12 cellular contexts compared by ENCODE assay signal in the genomic region with DNA sequence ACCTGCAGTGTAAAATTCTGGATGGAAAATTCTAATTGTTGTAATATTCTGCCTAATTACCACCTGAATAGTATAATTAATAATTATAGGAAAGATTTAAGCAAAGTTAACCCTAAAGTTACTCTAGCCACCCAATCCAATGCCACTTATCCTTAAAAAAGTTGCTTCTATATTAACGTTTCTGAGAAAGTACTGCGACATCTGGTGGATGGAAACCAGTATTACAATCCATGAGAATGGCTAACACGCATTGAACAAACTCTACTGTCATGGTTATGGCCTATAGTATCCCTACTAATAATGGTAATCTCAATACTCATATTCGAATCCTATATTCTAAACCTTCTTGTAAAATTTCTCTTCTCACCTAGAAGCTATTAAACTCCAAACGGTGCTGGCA.
A peak's percentile ranks its signal among the peaks of the same experiment; 100 is the strongest.
DNase-seq lines count a peak whose midpoint lies in the region; TF ChIP-seq lines count a peak whose summit lies in the region.
"Had no signal": no experiment of that assay in that cellular context is flagged by ENCODE, and none has a peak within 500 bp of the region (broad histone marks: within the 10 kb centered on the region; RNA-seq: fewer than 3 reads in every experiment).

No MANE protein-coding gene starts in this region.

- peak; percentile 57 for TF ChIP-seq CTCF in LNCAP (IDR thresholded peaks at IDR 0.05)
- TF ChIP-seq CTCF in dorsolateral prefrontal cortex (IDR thresholded peaks at IDR 0.05 in 54 of 56, conservative IDR thresholded peaks at IDR 0.05 in 2 of 56; ENCODE audit: low read depth in 1 of 56, partially characterized antibody in 56 of 56) = peak in 34 of 56 donors; percentile 4 to 40 (median 23)
- TF ChIP-seq CTCF in retinal pigment epithelial cell (conservative IDR thresholded peaks at IDR 0.05; ENCODE audit: low read depth, low read length) = peak; percentile 52
- TF ChIP-seq CTCF in tibial nerve (IDR thresholded peaks at IDR 0.05) = no peak

- TF ChIP-seq EP300 in tibial nerve (IDR thresholded peaks at IDR 0.05) = no peak

- no peaks in the 10 kb centered on the region for H3K36me3 ChIP-seq in tibial nerve
- H3K36me3 ChIP-seq: sigmoid colon, thoracic aorta had no signal

- H3K9me3 ChIP-seq in tibial nerve = peaks cover 0 to 4% (median 0%) of the 10 kb centered on the region in 4 donors
- H3K9me3 ChIP-seq: thoracic aorta had no signal

- TF ChIP-seq POLR2A in tibial nerve (IDR thresholded peaks at IDR 0.05) = no peak

- DNase-seq in NCI-H748 (lab: John Stamatoyannopoulos, UW; ENCODE audit: unreplicated experiment) (peak; percentile 7), NCI-H748 treated with DMSO at 0.1 percent for 48 hours (lab: John Stamatoyannopoulos, UW) (no peak), dorsolateral prefrontal cortex (no peak), retinal pigment epithelial cell (ENCODE audit: low read depth) (no peak), NCI-H510A treated with DMSO at 0.1 percent for 48 hours (lab: John Stamatoyannopoulos, UW) (no peak), tibial nerve (ENCODE audit: low spot score in 2 of 2) (no peak), head of caudate nucleus (no peak)
- DNase-seq: NCI-H2227 treated with DMSO at 0.1 percent for 48 hours, sigmoid colon had no signal

- WGBS in tibial nerve, 2 donors = 63% methylated on average over 5 of the region's 5 CpGs

- no peaks in the 10 kb centered on the region for H3K4me1 ChIP-seq in tibial nerve
- H3K4me1 ChIP-seq: sigmoid colon had no signal

- H3K4me3 ChIP-seq in dorsolateral prefrontal cortex (no peak overlapping the region), retinal pigment epithelial cell (ENCODE audit: low read length) (no peak overlapping the region), tibial nerve (no peak overlapping the region)
- H3K4me3 ChIP-seq: sigmoid colon, thoracic aorta had no signal

- H3K27ac ChIP-seq in dorsolateral prefrontal cortex (no peak overlapping the region), tibial nerve (no peak overlapping the region)
- H3K27ac ChIP-seq: epithelial cell of prostate, sigmoid colon, thoracic aorta had no signal

- H3K27me3 ChIP-seq in dorsolateral prefrontal cortex = no peaks in the 10 kb centered on the region
- no peaks in the 10 kb centered on the region for H3K27me3 ChIP-seq in tibial nerve
- H3K27me3 ChIP-seq: sigmoid colon had no signal

- intact Hi-C loops in dorsolateral prefrontal cortex (cut with DNase I) (no loop called here), head of caudate nucleus (cut with DNase I) (no loop called here)

Comparison
In these comparisons a context has a peak if more than half of its experiments do, and no peak if none do; other contexts are left out.
1. CTCF ChIP-seq: peak in LNCAP (single experiment), dorsolateral prefrontal cortex (34 of 56) and retinal pigment epithelial cell (single experiment); none in tibial nerve (0 of 5).